In genomic region chr6:109009761-109010612, GRCh38 we compare ENCODE assay signal across 8 cellular contexts.
DNase-seq lines count a peak whose midpoint lies in the region; TF ChIP-seq lines count a peak whose summit lies in the region.

No MANE protein-coding gene starts in this region.

- no peak overlapping the region for H3K23ac ChIP-seq in H9 (ENCODE audit: insufficient read length, low read depth, low read length)

- H2BK5ac ChIP-seq in H9 (ENCODE audit: insufficient read length, low read length), result no peak overlapping the region

- no peaks in the 10 kb centered on the region for H3K79me1 ChIP-seq in H9 (ENCODE audit: insufficient read depth, low read depth, low read length, poor library complexity, severe bottlenecking)

- no peaks in the 10 kb centered on the region for H4K20me1 ChIP-seq in H9 (ENCODE audit: control insufficient read depth, insufficient read depth, insufficient read length)

- H3K4me3 ChIP-seq in SK-N-MC (peak overlapping the region; percentile 92), fibroblast of pulmonary artery (replicated peaks; ENCODE audit: low read depth, low read length) (peak overlapping the region; percentile 75), parathyroid adenoma (ENCODE audit: low read depth, low read length) (peak overlapping the region; percentile 78)

- no peak overlapping the region for H3K56ac ChIP-seq in H9 (ENCODE audit: insufficient read length, low read depth, low read length)

- no peak overlapping the region for H3K4ac ChIP-seq in H9 (ENCODE audit: low read depth, low read length)

- H3K36me3 ChIP-seq in SK-N-MC (ENCODE audit: insufficient read depth, low read length), result no peaks in the 10 kb centered on the region
- H3K36me3 ChIP-seq in parathyroid adenoma (ENCODE audit: control insufficient read depth, insufficient read depth, low read length), result no peaks in the 10 kb centered on the region

- H3K79me2 ChIP-seq in H9 (ENCODE audit: insufficient read depth, low read length) (no peaks in the 10 kb centered on the region), parathyroid adenoma (peaks cover 33% of the 10 kb centered on the region)

- H3K4me2 ChIP-seq in H9 (ENCODE audit: insufficient read depth, insufficient read length, low read length) (peak overlapping the region; percentile 96), parathyroid adenoma (ENCODE audit: low read length) (peak overlapping the region; percentile 79)

- H2AK5ac ChIP-seq in H9 (ENCODE audit: insufficient read length, low read length), result no peak overlapping the region

- DNase-seq in CD1c-positive myeloid dendritic cell (ENCODE audit: extremely low spot score) (peak; percentile 16), H9 (no peak), SK-N-MC (ENCODE audit: low read depth, low spot score) (no peak), fibroblast of pulmonary artery (ENCODE audit: low read depth) (no peak), cerebellum (ENCODE audit: low spot score) (no peak), SHP77 treated with DMSO at 0.1 percent for 48 hours (lab: John Stamatoyannopoulos, UW) (no peak), NCI-H1930 (lab: John Stamatoyannopoulos, UW) (no peak)

- H3K9ac ChIP-seq in H9 (ENCODE audit: extremely low read depth, insufficient read length, low read length) (peak overlapping the region; percentile 87), SK-N-MC (ENCODE audit: insufficient read length) (peak overlapping the region; percentile 69), parathyroid adenoma (peak overlapping the region; percentile 33)

- no peaks in the 10 kb centered on the region for H3K36me3 Mint-ChIP-seq in H9 (ENCODE audit: insufficient read depth in 1 of 3, low read depth in 3 of 3)

- H3K9me3 Mint-ChIP-seq in H9, result no peaks in the 10 kb centered on the region

- H3K4me1 Mint-ChIP-seq in H9, result peaks cover 28 to 29% of the 10 kb centered on the region in 2 experiments

- H4K91ac ChIP-seq in H9 (ENCODE audit: insufficient read length, low read depth, low read length), result no peak overlapping the region

- TF ChIP-seq CTCF in H9 (conservative IDR thresholded peaks at IDR 0.05) (no peak), fibroblast of pulmonary artery (IDR thresholded peaks at IDR 0.05; ENCODE audit: low read length, missing control alignments) (no peak), parathyroid adenoma (IDR thresholded peaks at IDR 0.05) (no peak)

- peaks cover 4% of the 10 kb centered on the region for H3K23me2 ChIP-seq in H9 (ENCODE audit: insufficient read length, low read depth, low read length, poor library complexity, severe bottlenecking)

- peak overlapping the region; percentile 60 to 97 (median 62); a peak in 5 of 7 replicates for H3K27ac Mint-ChIP-seq in H9

- H3K14ac ChIP-seq in H9 (ENCODE audit: insufficient read depth, low read length), result peak overlapping the region; percentile 76

- H3K4me3 Mint-ChIP-seq in H9, result peak overlapping the region; percentile 86 to 95

- H3K18ac ChIP-seq in H9 (ENCODE audit: insufficient read length, low read depth, low read length), result no peak overlapping the region

- H2BK120ac ChIP-seq in H9 (ENCODE audit: low read depth, low read length, poor library complexity, severe bottlenecking), result no peak overlapping the region

- H4K8ac ChIP-seq in H9 (replicated peaks; ENCODE audit: insufficient read length, low read depth, low read length), result no peak overlapping the region

- no CpG with 5 or more reads among the region's 19 CpGs for WGBS in H9 (ENCODE audit: extremely low coverage, insufficient read length, low lambda C conversion rate)

- no peak overlapping the region for H3T11ph ChIP-seq in H9 (ENCODE audit: low read length)

- H3K27me3 ChIP-seq in H9 (ENCODE audit: insufficient read depth, low read length), result no peaks in the 10 kb centered on the region
- no peaks in the 10 kb centered on the region for H3K27me3 ChIP-seq in parathyroid adenoma (ENCODE audit: control insufficient read depth, insufficient read depth, low read length)

- H2BK15ac ChIP-seq in H9 (ENCODE audit: low read depth, low read length), result no peak overlapping the region

- H2BK20ac ChIP-seq in H9 (ENCODE audit: low read depth, low read length, poor library complexity, severe bottlenecking), result no peak overlapping the region

- H3K27ac ChIP-seq in H9 (ENCODE audit: insufficient read length, low read depth, low read length), result no peak overlapping the region
- peak overlapping the region; percentile 5; the same call in 1 of the 2 replicates for H3K27ac ChIP-seq in SK-N-MC
- peak overlapping the region; percentile 95 for H3K27ac ChIP-seq in parathyroid adenoma

- no peaks in the 10 kb centered on the region for H3K27me3 Mint-ChIP-seq in H9 (ENCODE audit: low read depth)

- H3K9me3 ChIP-seq in H9 (ENCODE audit: control insufficient read depth, low read depth, low read length) (no peaks in the 10 kb centered on the region), SK-N-MC (ENCODE audit: low read depth, low read length) (no peaks in the 10 kb centered on the region), parathyroid adenoma (ENCODE audit: control insufficient read depth, low read length) (no peaks in the 10 kb centered on the region)

- no peaks in the 10 kb centered on the region for H3K4me1 ChIP-seq in H9 (ENCODE audit: insufficient read depth, low read length)
- H3K4me1 ChIP-seq in parathyroid adenoma, result peaks cover 42% of the 10 kb centered on the region

- no peak overlapping the region for H4K5ac ChIP-seq in H9 (ENCODE audit: insufficient read length, low read depth, low read length)

- H2AFZ ChIP-seq in H9 (ENCODE audit: low read length), result peak overlapping the region; percentile 70
- H2AFZ ChIP-seq in parathyroid adenoma, result peak overlapping the region; percentile 56

- H2BK12ac ChIP-seq in H9 (ENCODE audit: insufficient read length, low read depth, low read length), result no peak overlapping the region

Comparison
In these comparisons a context has a peak if more than half of its experiments do, and no peak if none do; other contexts are left out.
1. H3K9ac ChIP-seq: peak in every context shown above with its lines; median percentile 87 in H9; 69 in SK-N-MC; 33 in parathyroid adenoma.